In the genomic region with DNA sequence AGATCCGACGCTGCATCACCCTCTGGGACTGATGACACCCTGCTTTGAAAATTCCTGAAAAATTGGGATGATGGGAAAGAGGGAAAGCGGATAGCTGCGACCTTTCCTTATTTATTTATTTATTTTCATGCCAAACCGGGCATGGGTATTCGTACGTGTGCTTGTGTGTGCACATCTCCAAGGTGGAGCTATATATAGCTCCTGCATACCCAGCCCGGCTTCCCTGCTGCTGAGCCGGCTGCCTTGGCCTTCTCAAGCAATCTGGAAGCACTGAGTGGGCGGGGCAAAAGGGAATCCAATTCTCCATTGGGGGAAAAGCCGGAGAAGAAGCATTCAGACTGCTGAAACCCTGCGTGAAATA, we compare ENCODE assay signal across 11 cellular contexts. TPM values are rescaled to one million over a fixed set of nuclear protein-coding genes. Genes with fewer than 3 reads are reported as not detected.
A peak's percentile ranks its signal among the peaks of the same experiment; 100 is the strongest.
DNase-seq lines count a peak whose midpoint lies in the region; ATAC-seq and TF ChIP-seq lines count a peak whose summit lies in the region.
"Had no signal": no experiment of that assay in that cellular context is flagged by ENCODE, and none has a peak within 500 bp of the region (broad histone marks: within the 10 kb centered on the region; RNA-seq: fewer than 3 reads in every experiment).

No MANE protein-coding gene starts in this region.

- peak overlapping the region; percentile 57 for H3K4me3 ChIP-seq in astrocyte of the cerebellum (ENCODE audit: low read depth, low read length)

- TF ChIP-seq CTCF in astrocyte of the cerebellum (IDR thresholded peaks at IDR 0.05; ENCODE audit: low read depth, low read length, missing control alignments): no peak

- in situ Hi-C loops in astrocyte of the cerebellum (cut with HindIII; ENCODE audit: low sequenced_read_pairs): no loop called here

- DNase-seq in NCI-H1105 treated with DMSO at 0.1 percent for 48 hours (lab: John Stamatoyannopoulos, UW) (peak; percentile 92), astrocyte of the cerebellum (ENCODE audit: low read depth) (no peak), kidney tubule cell (ENCODE audit: low spot score) (peak; percentile 20), substantia nigra (lab: John Stamatoyannopoulos, UW) (peak in 34 of 49 donors; percentile 1 to 83 (median 24))
- DNase-seq in activated T-cell treated with anti-CD3 and anti-CD28 coated beads, Interleukin-2, amount 50 U/mL, for 4 hours: no peak
- DNase-seq: activated gamma-delta T cell had no signal

- H3K9me3 Mint-ChIP-seq in activated T-cell treated with anti-CD3 and anti-CD28 coated beads, Interleukin-2, amount 50 U/mL, for 4 hours: no peaks in the 10 kb centered on the region

- H3K36me3 Mint-ChIP-seq in activated T-cell treated with anti-CD3 and anti-CD28 coated beads, Interleukin-2, amount 50 U/mL, for 4 hours (ENCODE audit: insufficient read depth): no peaks in the 10 kb centered on the region

- H3K4me1 Mint-ChIP-seq in activated T-cell treated with anti-CD3 and anti-CD28 coated beads, Interleukin-2, amount 50 U/mL, for 4 hours (ENCODE audit: low read depth): no peaks in the 10 kb centered on the region

- ATAC-seq in HG03342 (IDR thresholded peaks at IDR 0.05; ENCODE audit: unreplicated experiment) (no peak), HG02840 (IDR thresholded peaks at IDR 0.05; ENCODE audit: low FRiP score, unreplicated experiment) (no peak)
- ATAC-seq in activated CD4-positive, CD25-positive, alpha-beta regulatory T cell treated with anti-CD3 and anti-CD28 coated beads, Interleukin-2, amount 50 U/mL, for 24 hours: no peak
- no peak for ATAC-seq in activated T-cell treated with anti-CD3 and anti-CD28 coated beads, Interleukin-2, amount 50 U/mL, for 4 hours
- ATAC-seq: left colon, Panc1 had no signal

- H3K27me3 Mint-ChIP-seq in activated T-cell treated with anti-CD3 and anti-CD28 coated beads, Interleukin-2, amount 50 U/mL, for 4 hours (ENCODE audit: low read depth): peaks cover 21% of the 10 kb centered on the region

- no peak overlapping the region for H3K4me3 Mint-ChIP-seq in activated T-cell treated with anti-CD3 and anti-CD28 coated beads, Interleukin-2, amount 50 U/mL, for 4 hours

- no peak overlapping the region for H3K27ac ChIP-seq in substantia nigra (ENCODE audit: low read depth, low read length, poor library complexity, severe bottlenecking)

RNA-seq across cellular contexts. Expression of a gene that starts 1.2 kb away (rescaled TPM):
- total RNA-seq in activated T-cell treated with anti-CD3 and anti-CD28 coated beads, Interleukin-2, amount 50 U/mL, for 4 hours: not detected

Comparison
In these comparisons a context has a peak if more than half of its experiments do, and no peak if none do; other contexts are left out.
1. DNase-seq: peak in NCI-H1105 treated with DMSO at 0.1 percent for 48 hours (single experiment), kidney tubule cell (single experiment) and substantia nigra (34 of 49); none in astrocyte of the cerebellum (single experiment) and activated T-cell treated with anti-CD3 and anti-CD28 coated beads, Interleukin-2, amount 50 U/mL, for 4 hours (single experiment).